1 cellular context compared by ENCODE assay signal in the genomic region with DNA sequence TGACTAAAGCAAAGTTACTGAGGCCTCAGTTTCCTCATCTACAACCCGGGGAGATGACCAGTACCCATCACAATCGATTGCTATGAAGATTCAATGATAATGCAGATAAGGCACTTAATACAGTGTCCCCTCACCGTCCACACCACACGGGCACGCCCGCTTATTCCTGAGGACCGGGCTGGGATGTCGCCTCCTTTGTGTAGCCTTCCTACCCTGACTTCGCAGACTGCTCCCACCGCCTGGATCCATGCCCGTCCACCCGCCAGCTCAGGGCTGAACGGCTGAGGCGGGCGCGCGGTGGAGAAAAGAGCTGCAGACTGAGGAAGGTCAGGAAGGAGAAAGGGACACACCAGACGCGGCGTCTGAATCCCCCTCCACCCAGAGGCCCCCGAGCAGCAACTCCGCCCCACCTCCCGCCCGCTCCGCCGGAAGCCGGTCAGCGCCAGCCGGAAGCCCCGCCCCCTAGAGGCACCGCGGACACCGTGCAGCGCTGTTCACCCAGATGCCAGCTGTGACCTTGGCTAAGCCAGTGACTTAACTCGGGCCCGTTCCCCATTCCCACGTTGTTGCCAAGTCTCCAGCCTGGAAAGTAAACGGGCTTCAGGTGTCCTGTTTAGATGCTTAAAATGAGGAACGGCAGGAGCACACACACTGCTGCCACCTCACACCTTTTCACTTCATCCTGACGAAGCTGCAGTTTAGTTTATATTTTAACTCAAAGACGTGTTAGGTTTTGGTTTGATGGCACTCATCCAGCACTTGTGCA.
TF ChIP-seq lines count a peak whose summit lies in the region.

Gene KRABD2 (minus strand): TSS at position 403 of the 766 bp plus-strand sequence.

TF ChIP-seq in A549, 52 proteins besides CTCF, POLR2A, EP300 and RAD21 (continued from another document):
- peak; percentile 98 for TF ChIP-seq TFCP2L1 (CRISPR knock-in tag; IDR thresholded peaks at IDR 0.05)
- TF ChIP-seq PBX3 (IDR thresholded peaks at IDR 0.05), result peak; percentile 94
TF ChIP-seq in A549: peak in this region for 19.
